In the genomic region with DNA sequence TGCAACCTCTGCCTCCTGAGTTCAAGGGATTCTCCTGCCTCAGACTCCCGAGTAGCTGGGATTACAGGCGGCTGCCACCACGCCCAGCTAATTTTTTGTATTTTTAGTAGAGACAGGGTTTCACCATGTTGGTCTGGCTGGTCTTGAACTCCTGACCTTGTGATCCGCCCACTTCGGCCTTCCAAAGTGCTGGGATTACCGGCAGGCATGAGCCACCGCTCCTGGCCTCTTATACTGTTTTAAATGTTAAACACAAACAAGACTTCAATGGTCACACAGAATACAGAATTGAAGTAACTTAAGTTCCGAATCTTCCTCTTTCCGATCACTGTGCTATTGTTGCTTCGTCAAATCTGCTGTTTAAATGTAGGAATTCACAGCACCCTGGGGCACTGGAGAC, we compare ENCODE assay signal across 7 cellular contexts.
DNase-seq lines count a peak whose midpoint lies in the region; ATAC-seq and TF ChIP-seq lines count a peak whose summit lies in the region.
"Not testable (repeated sequence)": the region's sequence is repeated elsewhere in the genome, so short reads cannot be mapped to it uniquely, and the experiment has no call there.

No MANE protein-coding gene starts in this region.

- DNase-seq in HFFc6; RWPE1 (ENCODE audit: low spot score); activated CD4-positive, alpha-beta T cell treated with anti-CD3 and anti-CD28 coated beads, Interleukin-2, amount 10 ng/mL, durations not matched to agents 7 days and 5 days; activated naive CD8-positive, alpha-beta T cell treated with anti-CD3 and anti-CD28 coated beads for 36 hours; effector memory CD8-positive, alpha-beta T cell; naive thymus-derived CD4-positive, alpha-beta T cell: not testable (repeated sequence)

- H3K36me3 Mint-ChIP-seq in HFFc6 (ENCODE audit: low read depth) = peaks cover 20% of the 10 kb centered on the region
- peaks cover 35% of the 10 kb centered on the region for H3K36me3 Mint-ChIP-seq in activated CD4-positive, alpha-beta T cell treated with anti-CD3 and anti-CD28 coated beads, Interleukin-2, amount 10 ng/mL, durations not matched to agents 7 days and 5 days (ENCODE audit: low read depth)
- peaks cover 16% of the 10 kb centered on the region for H3K36me3 Mint-ChIP-seq in activated naive CD8-positive, alpha-beta T cell treated with anti-CD3 and anti-CD28 coated beads for 36 hours
- not testable (repeated sequence) for H3K36me3 Mint-ChIP-seq in effector memory CD8-positive, alpha-beta T cell (ENCODE audit: insufficient read depth)
- peaks cover 0 to 29% (median 0%) of the 10 kb centered on the region in 5 donors for H3K36me3 Mint-ChIP-seq in naive thymus-derived CD4-positive, alpha-beta T cell
- peaks cover 16% of the 10 kb centered on the region for H3K36me3 Mint-ChIP-seq in stimulated activated memory B cell treated with anti-CD40 and anti-IgM and Interleukin-4, amounts not matched to agents 10 μg/mL and 1 μg/mL and 100 μg/mL, for 72 hours

- H3K27me3 Mint-ChIP-seq in HFFc6 (ENCODE audit: insufficient read depth); activated CD4-positive, alpha-beta T cell treated with anti-CD3 and anti-CD28 coated beads, Interleukin-2, amount 10 ng/mL, durations not matched to agents 7 days and 5 days; activated naive CD8-positive, alpha-beta T cell treated with anti-CD3 and anti-CD28 coated beads for 36 hours; effector memory CD8-positive, alpha-beta T cell; naive thymus-derived CD4-positive, alpha-beta T cell; stimulated activated memory B cell treated with anti-CD40 and anti-IgM and Interleukin-4, amounts not matched to agents 10 μg/mL and 1 μg/mL and 100 μg/mL, for 72 hours: not testable (repeated sequence)

- H3K4me1 ChIP-seq in naive thymus-derived CD4-positive, alpha-beta T cell (ENCODE audit: control insufficient read depth in 2 of 2, insufficient read depth in 2 of 2, low read length in 2 of 2) = peaks cover 24 to 25% of the 10 kb centered on the region in 2 donors

- intact Hi-C loops in naive thymus-derived CD4-positive, alpha-beta T cell (cut with micrococcal nuclease) = loop anchor here in 1 of 2 donors (2.0 to 5.0 kb wide), 3 partner anchors 41 to 117 kb away; no protein-coding TSS in a partner anchor

- not testable (repeated sequence) for H3K27me3 ChIP-seq in naive thymus-derived CD4-positive, alpha-beta T cell (ENCODE audit: control insufficient read depth in 2 of 2, insufficient read depth in 2 of 2, low read length in 2 of 2)

- TF ChIP-seq CTCF in HFFc6 (IDR thresholded peaks at IDR 0.05); RWPE1 (conservative IDR thresholded peaks at IDR 0.05; ENCODE audit: low read depth): not testable (repeated sequence)

- peak overlapping the region; percentile 74 for H3K27ac Mint-ChIP-seq in HFFc6
- H3K27ac Mint-ChIP-seq in activated CD4-positive, alpha-beta T cell treated with anti-CD3 and anti-CD28 coated beads, Interleukin-2, amount 10 ng/mL, durations not matched to agents 7 days and 5 days = peak overlapping the region; percentile 99
- H3K27ac Mint-ChIP-seq in activated naive CD8-positive, alpha-beta T cell treated with anti-CD3 and anti-CD28 coated beads for 36 hours = peak overlapping the region; percentile 99
- H3K27ac Mint-ChIP-seq in effector memory CD8-positive, alpha-beta T cell = peak overlapping the region; percentile 97 to 99
- peak overlapping the region in 6 of 9 donors; percentile 46 to 98 (median 88) for H3K27ac Mint-ChIP-seq in naive thymus-derived CD4-positive, alpha-beta T cell
- peak overlapping the region; percentile 88 for H3K27ac Mint-ChIP-seq in stimulated activated memory B cell treated with anti-CD40 and anti-IgM and Interleukin-4, amounts not matched to agents 10 μg/mL and 1 μg/mL and 100 μg/mL, for 72 hours

- ATAC-seq in effector memory CD8-positive, alpha-beta T cell (replicated peaks); naive thymus-derived CD4-positive, alpha-beta T cell; stimulated activated memory B cell treated with anti-CD40 and anti-IgM and Interleukin-4, amounts not matched to agents 10 μg/mL and 1 μg/mL and 100 μg/mL, for 72 hours: not testable (repeated sequence)

- H3K9me3 ChIP-seq in naive thymus-derived CD4-positive, alpha-beta T cell (ENCODE audit: control insufficient read depth in 2 of 3, low read length in 3 of 3) = not testable (repeated sequence)

- H3K4me3 Mint-ChIP-seq in HFFc6 = peak overlapping the region; percentile 41; the same call in 1 of the 2 replicates
- peak overlapping the region; percentile 14 for H3K4me3 Mint-ChIP-seq in activated CD4-positive, alpha-beta T cell treated with anti-CD3 and anti-CD28 coated beads, Interleukin-2, amount 10 ng/mL, durations not matched to agents 7 days and 5 days
- H3K4me3 Mint-ChIP-seq in activated naive CD8-positive, alpha-beta T cell treated with anti-CD3 and anti-CD28 coated beads for 36 hours = peak overlapping the region; percentile 55
- H3K4me3 Mint-ChIP-seq in effector memory CD8-positive, alpha-beta T cell = peak overlapping the region; percentile 81 to 86
- H3K4me3 Mint-ChIP-seq in naive thymus-derived CD4-positive, alpha-beta T cell = peak overlapping the region in 1 of 10 donors; percentile 60
- not testable (repeated sequence) for H3K4me3 Mint-ChIP-seq in stimulated activated memory B cell treated with anti-CD40 and anti-IgM and Interleukin-4, amounts not matched to agents 10 μg/mL and 1 μg/mL and 100 μg/mL, for 72 hours

- POLR2A ChIA-PET in RWPE1 (lab: Yijun Ruan, JAX; ENCODE audit: low non-redundant PET); naive thymus-derived CD4-positive, alpha-beta T cell (lab: Charles Lee): not testable (repeated sequence)
- POLR2A ChIA-PET in activated CD4-positive, alpha-beta T cell treated with anti-CD3 and anti-CD28 coated beads, Interleukin-2, amount 10 ng/mL, durations not matched to agents 7 days and 5 days (lab: Charles Lee) = interaction anchor here (0.5 kb wide), 1 partner anchor 166 kb away, joined by 5 read pairs; no protein-coding TSS in a partner anchor

- H3K4me1 Mint-ChIP-seq in HFFc6 (ENCODE audit: low read depth) = peaks cover 79% of the 10 kb centered on the region
- H3K4me1 Mint-ChIP-seq in activated CD4-positive, alpha-beta T cell treated with anti-CD3 and anti-CD28 coated beads, Interleukin-2, amount 10 ng/mL, durations not matched to agents 7 days and 5 days = peaks cover 77% of the 10 kb centered on the region
- peaks cover 55% of the 10 kb centered on the region for H3K4me1 Mint-ChIP-seq in activated naive CD8-positive, alpha-beta T cell treated with anti-CD3 and anti-CD28 coated beads for 36 hours
- peaks cover 47 to 49% of the 10 kb centered on the region in 2 donors for H3K4me1 Mint-ChIP-seq in effector memory CD8-positive, alpha-beta T cell (ENCODE audit: low read depth in 2 of 2)
- peaks cover 39 to 72% (median 45%) of the 10 kb centered on the region in 7 donors for H3K4me1 Mint-ChIP-seq in naive thymus-derived CD4-positive, alpha-beta T cell
- H3K4me1 Mint-ChIP-seq in stimulated activated memory B cell treated with anti-CD40 and anti-IgM and Interleukin-4, amounts not matched to agents 10 μg/mL and 1 μg/mL and 100 μg/mL, for 72 hours = peaks cover 78% of the 10 kb centered on the region

- H3K4me3 ChIP-seq in naive thymus-derived CD4-positive, alpha-beta T cell (ENCODE audit: low read length) = not testable (repeated sequence)

- peaks cover 38% of the 10 kb centered on the region for H3K9me3 Mint-ChIP-seq in HFFc6
- peaks cover 23% of the 10 kb centered on the region for H3K9me3 Mint-ChIP-seq in activated CD4-positive, alpha-beta T cell treated with anti-CD3 and anti-CD28 coated beads, Interleukin-2, amount 10 ng/mL, durations not matched to agents 7 days and 5 days
- H3K9me3 Mint-ChIP-seq in activated naive CD8-positive, alpha-beta T cell treated with anti-CD3 and anti-CD28 coated beads for 36 hours = peaks cover 18% of the 10 kb centered on the region
- not testable (repeated sequence) for H3K9me3 Mint-ChIP-seq in effector memory CD8-positive, alpha-beta T cell; naive thymus-derived CD4-positive, alpha-beta T cell; stimulated activated memory B cell treated with anti-CD40 and anti-IgM and Interleukin-4, amounts not matched to agents 10 μg/mL and 1 μg/mL and 100 μg/mL, for 72 hours

- not testable (repeated sequence) for H3K36me3 ChIP-seq in naive thymus-derived CD4-positive, alpha-beta T cell (ENCODE audit: control insufficient read depth in 2 of 3, insufficient read depth in 3 of 3, low read length in 3 of 3)

- CTCF ChIA-PET in RWPE1 (lab: Yijun Ruan, JAX); naive thymus-derived CD4-positive, alpha-beta T cell (lab: Charles Lee): not testable (repeated sequence)
- CTCF ChIA-PET in activated CD4-positive, alpha-beta T cell treated with anti-CD3 and anti-CD28 coated beads, Interleukin-2, amount 10 ng/mL, durations not matched to agents 7 days and 5 days (lab: Charles Lee) = interaction anchor here (0.6 to 1.7 kb wide), 5 partner anchors 9 to 58 kb away, joined by 3 to 4 read pairs (median 3); no protein-coding TSS in a partner anchor

- peak overlapping the region; percentile 67 for H3K27ac ChIP-seq in RWPE1
- H3K27ac ChIP-seq in naive thymus-derived CD4-positive, alpha-beta T cell (ENCODE audit: low read depth, low read length) = not testable (repeated sequence)
